Comparison of ENCODE assay signal across 17 cellular contexts in the genomic region with DNA sequence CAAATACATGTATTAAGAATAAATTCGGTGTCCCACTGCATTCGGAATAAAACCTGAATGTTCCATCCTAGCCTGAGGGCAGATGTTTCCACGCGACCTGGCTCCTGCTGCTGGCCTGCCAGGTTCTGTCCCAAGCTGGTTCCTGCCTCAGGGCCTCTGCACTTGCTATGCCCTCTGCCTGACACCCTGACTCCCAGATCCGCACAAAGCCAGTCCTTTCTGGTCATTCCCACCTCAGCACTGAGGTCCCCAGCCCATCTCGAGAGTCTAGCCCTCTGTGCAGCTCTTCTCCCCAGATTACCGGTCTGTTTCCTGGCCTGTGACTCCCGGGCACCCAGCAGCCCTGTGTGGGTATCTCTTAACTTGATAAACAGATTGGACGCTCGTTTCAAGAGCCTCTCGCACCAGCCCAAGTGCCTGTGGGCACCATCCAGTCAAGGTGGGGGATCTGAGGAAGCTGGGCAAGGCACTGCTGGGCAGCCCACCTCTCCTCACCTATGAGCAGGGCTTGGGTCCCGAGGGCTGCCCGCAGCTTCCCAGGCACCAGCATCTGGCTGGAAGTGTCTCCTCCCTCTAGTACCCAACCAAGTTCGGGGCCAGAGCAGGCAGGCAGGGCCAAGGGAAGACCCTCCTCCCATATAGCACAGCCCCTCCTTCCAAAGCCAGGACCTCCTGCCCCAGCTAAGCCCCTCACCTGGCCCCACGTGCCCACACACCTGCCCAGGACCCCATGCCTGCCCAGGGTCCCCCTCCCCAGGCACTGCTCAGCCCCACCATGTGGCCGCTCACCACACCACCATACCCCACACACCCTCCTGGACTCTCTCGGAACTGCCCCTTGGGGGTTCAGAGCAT.
DNase-seq lines count a peak whose midpoint lies in the region; TF ChIP-seq lines count a peak whose summit lies in the region.
"Had no signal": no experiment of that assay in that cellular context is flagged by ENCODE, and none has a peak within 500 bp of the region (broad histone marks: within the 10 kb centered on the region; RNA-seq: fewer than 3 reads in every experiment).

No MANE protein-coding gene starts in this region.

- H3K9me3 ChIP-seq in CD4-positive, alpha-beta memory T cell (ENCODE audit: control insufficient read depth in 1 of 2, low read length in 2 of 2) = no peaks in the 10 kb centered on the region
- no peaks in the 10 kb centered on the region for H3K9me3 ChIP-seq in HUES48 (ENCODE audit: control insufficient read depth, insufficient read depth, low read length)
- no peaks in the 10 kb centered on the region for H3K9me3 ChIP-seq in ectodermal cell (ENCODE audit: control insufficient read depth, low read length)
- H3K9me3 ChIP-seq in neural progenitor cell (ENCODE audit: low read depth) = no peaks in the 10 kb centered on the region
- H3K9me3 ChIP-seq: body of pancreas, left lung, MG63 had no signal

- peaks cover 6 to 16% (median 13%) of the 10 kb centered on the region in 4 donors for H3K4me1 Mint-ChIP-seq in CD4-positive, alpha-beta memory T cell
- H3K4me1 Mint-ChIP-seq in neural progenitor cell = peaks cover 46% of the 10 kb centered on the region

- CTCF ChIA-PET in CD4-positive, alpha-beta memory T cell (lab: Charles Lee; ENCODE audit: partially characterized antibody) = no interaction called here

- no peaks in the 10 kb centered on the region for H3K27me3 ChIP-seq in CD4-positive, alpha-beta memory T cell (ENCODE audit: insufficient read depth, low read length)
- H3K27me3 ChIP-seq in HUES48 (ENCODE audit: control insufficient read depth, insufficient read depth, low read length) (peaks cover 8% of the 10 kb centered on the region; the same call in 1 of the 2 replicates), ectodermal cell (ENCODE audit: control insufficient read depth, insufficient read depth, low read length, poor library complexity, severe bottlenecking) (no peaks in the 10 kb centered on the region), neural progenitor cell (no peaks in the 10 kb centered on the region)
- H3K27me3 ChIP-seq: body of pancreas, left lung, MG63 had no signal

- peaks cover 10% of the 10 kb centered on the region for H3K4me1 ChIP-seq in CD4-positive, alpha-beta memory T cell (ENCODE audit: insufficient read depth, low read length)
- peaks cover 19% of the 10 kb centered on the region for H3K4me1 ChIP-seq in HUES48 (ENCODE audit: control insufficient read depth, insufficient read depth, low read length)
- H3K4me1 ChIP-seq in ectodermal cell (ENCODE audit: control insufficient read depth, insufficient read depth, low read length) = peaks cover 22% of the 10 kb centered on the region
- H3K4me1 ChIP-seq in neural progenitor cell = peaks cover 23% of the 10 kb centered on the region
- H3K4me1 ChIP-seq: body of pancreas had no signal

- no peaks in the 10 kb centered on the region for H3K9me3 Mint-ChIP-seq in CD4-positive, alpha-beta memory T cell
- no peaks in the 10 kb centered on the region for H3K9me3 Mint-ChIP-seq in neural progenitor cell

- no peak for TF ChIP-seq CTCF in neural progenitor cell (IDR thresholded peaks at IDR 0.05)

- H3K36me3 ChIP-seq in CD4-positive, alpha-beta memory T cell (ENCODE audit: insufficient read depth, low read length) = no peaks in the 10 kb centered on the region
- H3K36me3 ChIP-seq in HUES48 (ENCODE audit: control insufficient read depth, insufficient read depth, low read length) (peaks cover 13% of the 10 kb centered on the region), ectodermal cell (ENCODE audit: control insufficient read depth, insufficient read depth, low read length) (peaks cover 2% of the 10 kb centered on the region), neural progenitor cell (no peaks in the 10 kb centered on the region)

- H3K27me3 Mint-ChIP-seq in CD4-positive, alpha-beta memory T cell = no peaks in the 10 kb centered on the region
- peaks cover 11% of the 10 kb centered on the region for H3K27me3 Mint-ChIP-seq in neural progenitor cell (ENCODE audit: insufficient read depth, low read depth)

- POLR2A ChIA-PET in CD4-positive, alpha-beta memory T cell (lab: Charles Lee; ENCODE audit: partially characterized antibody) = interaction anchor here (0.7 to 0.9 kb wide), 2 partner anchors 21 to 360 kb away, joined by 3 read pairs; no protein-coding TSS in a partner anchor

- intact Hi-C loops in CD4-positive, alpha-beta memory T cell (cut with micrococcal nuclease) = no loop called here

- no peak overlapping the region for H3K9ac ChIP-seq in HUES48 (ENCODE audit: low read depth, low read length)
- no peak overlapping the region for H3K9ac ChIP-seq in neural progenitor cell

- peak overlapping the region in 6 of 7 donors; percentile 16 to 63 (median 44) for H3K27ac Mint-ChIP-seq in CD4-positive, alpha-beta memory T cell
- peak overlapping the region; percentile 91 for H3K27ac Mint-ChIP-seq in neural progenitor cell

- WGBS in ectodermal cell, 2 experiments = 67 to 69% methylated on average over 17 of the region's 17 CpGs

- H3F3A ChIP-seq in neural progenitor cell (ENCODE audit: low read depth) = peaks cover 65% of the 10 kb centered on the region

- H4K20me1 ChIP-seq in neural progenitor cell (ENCODE audit: low read depth) = peaks cover 57% of the 10 kb centered on the region

- peak overlapping the region; percentile 73 for H3K4me2 ChIP-seq in neural progenitor cell
- H3K4me2 ChIP-seq: PC-9 had no signal

- DNase-seq in CD4-positive, alpha-beta memory T cell = no peak
- peak; percentile 24 for DNase-seq in neural progenitor cell (ENCODE audit: low spot score)
- no peak for DNase-seq in NCI-H1092 treated with DMSO at 0.1 percent for 48 hours (lab: John Stamatoyannopoulos, UW)
- no peak for DNase-seq in T-helper 2 cell
- DNase-seq in foreskin melanocyte = no peak
- DNase-seq in DMS 273 treated with DMSO at 0.1 percent for 48 hours (lab: John Stamatoyannopoulos, UW) = no peak
- DNase-seq: activated effector memory CD4-positive, alpha-beta T cell treated with anti-CD3 and anti-CD28 coated beads, Interleukin-2, amount 50 U/mL, for 16 hours; body of pancreas; effector CD4-positive, alpha-beta T cell; HCEC 1CT; MG63; NCI-H2029 treated with DMSO at 0.1 percent for 48 hours; NCI-H524 treated with DMSO at 0.1 percent for 48 hours; PC-9 had no signal

- no peak overlapping the region for H2AFZ ChIP-seq in neural progenitor cell (replicated peaks)
- H2AFZ ChIP-seq: PC-9 had no signal

- H3K79me2 ChIP-seq in neural progenitor cell (ENCODE audit: low read depth) = peaks cover 2% of the 10 kb centered on the region

- H3K27ac ChIP-seq in CD4-positive, alpha-beta memory T cell (ENCODE audit: low read depth, low read length) = no peak overlapping the region
- H3K27ac ChIP-seq in HUES48 (ENCODE audit: low read depth, low read length) = peak overlapping the region; percentile 92
- H3K27ac ChIP-seq in ectodermal cell (ENCODE audit: insufficient read depth, low read depth, low read length, poor library complexity, severe bottlenecking) = peak overlapping the region; percentile 86
- peak overlapping the region; percentile 73 for H3K27ac ChIP-seq in neural progenitor cell
- H3K27ac ChIP-seq: body of pancreas, left lung, PC-9 had no signal

- H3K4me3 Mint-ChIP-seq in CD4-positive, alpha-beta memory T cell = no peak overlapping the region
- H3K4me3 Mint-ChIP-seq in neural progenitor cell = peak overlapping the region; percentile 17

- no peak overlapping the region for H3K4me3 ChIP-seq in CD4-positive, alpha-beta memory T cell (ENCODE audit: low read length in 2 of 2)
- no peak overlapping the region for H3K4me3 ChIP-seq in HUES48 (ENCODE audit: low read depth, low read length)
- H3K4me3 ChIP-seq in ectodermal cell (ENCODE audit: insufficient read depth, low read depth, low read length) = no peak overlapping the region
- H3K4me3 ChIP-seq in neural progenitor cell = no peak overlapping the region
- H3K4me3 ChIP-seq: body of pancreas, left lung, MG63, PC-9 had no signal

- H3K36me3 Mint-ChIP-seq in CD4-positive, alpha-beta memory T cell = peaks cover 4 to 41% of the 10 kb centered on the region in 2 donors
- peaks cover 3% of the 10 kb centered on the region for H3K36me3 Mint-ChIP-seq in neural progenitor cell
